ENCODE assay signal across 1 cellular context in the genomic region with DNA sequence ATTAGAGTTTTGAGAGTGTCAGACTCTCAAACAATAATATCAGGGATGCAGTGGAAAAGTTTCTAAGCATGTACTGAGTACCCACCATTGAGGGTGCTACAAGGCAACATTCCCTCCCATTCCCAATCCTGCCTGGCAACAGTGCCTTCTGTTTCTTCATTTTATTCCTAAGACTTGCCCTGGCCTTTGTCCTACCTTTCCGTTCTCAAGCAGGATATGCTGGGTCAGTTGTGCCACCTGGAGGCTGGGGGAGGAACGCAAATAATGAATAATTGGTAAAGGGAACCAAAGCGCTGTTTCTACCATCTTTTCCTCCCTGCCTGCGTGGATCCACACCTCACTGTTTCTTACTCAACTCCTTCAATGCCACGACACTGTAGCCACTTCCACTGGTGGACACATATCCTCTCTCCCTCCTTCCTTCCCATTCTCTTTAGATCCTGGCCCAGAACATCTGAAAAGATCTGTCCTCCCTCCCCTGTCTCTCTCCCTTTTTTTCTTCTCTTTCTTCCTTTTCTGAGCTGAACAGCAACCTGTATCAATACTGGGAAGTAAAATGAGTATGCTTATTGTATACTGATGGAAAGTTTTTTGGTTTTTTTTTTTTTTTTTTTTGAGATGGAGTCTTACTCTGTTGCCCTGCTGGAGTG.
A peak's percentile ranks its signal among the peaks of the same experiment; 100 is the strongest.
TF ChIP-seq lines count a peak whose summit lies in the region.

No MANE protein-coding gene starts in this region.

TF ChIP-seq in HEK293, 187 proteins besides CTCF, POLR2A, EP300 and RAD21 (continued from another document):
- TF ChIP-seq, protein P1, sequence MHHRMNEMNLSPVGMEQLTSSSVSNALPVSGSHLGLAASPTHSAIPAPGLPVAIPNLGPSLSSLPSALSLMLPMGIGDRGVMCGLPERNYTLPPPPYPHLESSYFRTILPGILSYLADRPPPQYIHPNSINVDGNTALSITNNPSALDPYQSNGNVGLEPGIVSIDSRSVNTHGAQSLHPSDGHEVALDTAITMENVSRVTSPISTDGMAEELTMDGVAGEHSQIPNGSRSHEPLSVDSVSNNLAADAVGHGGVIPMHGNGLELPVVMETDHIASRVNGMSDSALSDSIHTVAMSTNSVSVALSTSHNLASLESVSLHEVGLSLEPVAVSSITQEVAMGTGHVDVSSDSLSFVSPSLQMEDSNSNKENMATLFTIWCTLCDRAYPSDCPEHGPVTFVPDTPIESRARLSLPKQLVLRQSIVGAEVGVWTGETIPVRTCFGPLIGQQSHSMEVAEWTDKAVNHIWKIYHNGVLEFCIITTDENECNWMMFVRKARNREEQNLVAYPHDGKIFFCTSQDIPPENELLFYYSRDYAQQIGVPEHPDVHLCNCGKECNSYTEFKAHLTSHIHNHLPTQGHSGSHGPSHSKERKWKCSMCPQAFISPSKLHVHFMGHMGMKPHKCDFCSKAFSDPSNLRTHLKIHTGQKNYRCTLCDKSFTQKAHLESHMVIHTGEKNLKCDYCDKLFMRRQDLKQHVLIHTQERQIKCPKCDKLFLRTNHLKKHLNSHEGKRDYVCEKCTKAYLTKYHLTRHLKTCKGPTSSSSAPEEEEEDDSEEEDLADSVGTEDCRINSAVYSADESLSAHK (tag by site-specific recombination; IDR thresholded peaks at IDR 0.05) = no peak
- TF ChIP-seq ZNF114 (tag by site-specific recombination; IDR thresholded peaks at IDR 0.05) = no peak
- TF ChIP-seq, protein P2, sequence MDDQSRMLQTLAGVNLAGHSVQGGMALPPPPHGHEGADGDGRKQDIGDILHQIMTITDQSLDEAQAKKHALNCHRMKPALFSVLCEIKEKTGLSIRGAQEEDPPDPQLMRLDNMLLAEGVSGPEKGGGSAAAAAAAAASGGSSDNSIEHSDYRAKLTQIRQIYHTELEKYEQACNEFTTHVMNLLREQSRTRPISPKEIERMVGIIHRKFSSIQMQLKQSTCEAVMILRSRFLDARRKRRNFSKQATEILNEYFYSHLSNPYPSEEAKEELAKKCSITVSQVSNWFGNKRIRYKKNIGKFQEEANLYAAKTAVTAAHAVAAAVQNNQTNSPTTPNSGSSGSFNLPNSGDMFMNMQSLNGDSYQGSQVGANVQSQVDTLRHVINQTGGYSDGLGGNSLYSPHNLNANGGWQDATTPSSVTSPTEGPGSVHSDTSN (CRISPR knock-in tag; IDR thresholded peaks at IDR 0.05) = no peak
- TF ChIP-seq ZNF514 (tag by site-specific recombination; IDR thresholded peaks at IDR 0.05) = no peak
- TF ChIP-seq, protein P3, sequence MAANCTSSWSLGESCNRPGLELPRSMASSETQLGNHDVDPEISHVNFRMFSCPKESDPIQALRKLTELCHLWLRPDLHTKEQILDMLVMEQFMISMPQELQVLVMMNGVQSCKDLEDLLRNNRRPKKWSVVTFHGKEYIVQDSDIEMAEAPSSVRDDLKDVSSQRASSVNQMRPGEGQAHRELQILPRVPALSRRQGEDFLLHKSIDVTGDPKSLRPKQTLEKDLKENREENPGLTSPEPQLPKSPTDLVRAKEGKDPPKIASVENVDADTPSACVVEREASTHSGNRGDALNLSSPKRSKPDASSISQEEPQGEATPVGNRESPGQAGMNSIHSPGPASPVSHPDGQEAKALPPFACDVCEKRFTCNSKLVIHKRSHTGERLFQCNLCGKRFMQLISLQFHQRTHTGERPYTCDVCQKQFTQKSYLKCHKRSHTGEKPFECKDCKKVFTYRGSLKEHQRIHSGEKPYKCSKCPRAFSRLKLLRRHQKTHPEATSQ (tag by site-specific recombination; IDR thresholded peaks at IDR 0.05) = no peak
- no peak for TF ChIP-seq ZNF792 (tag by site-specific recombination; IDR thresholded peaks at IDR 0.05)
- TF ChIP-seq, protein P4, sequence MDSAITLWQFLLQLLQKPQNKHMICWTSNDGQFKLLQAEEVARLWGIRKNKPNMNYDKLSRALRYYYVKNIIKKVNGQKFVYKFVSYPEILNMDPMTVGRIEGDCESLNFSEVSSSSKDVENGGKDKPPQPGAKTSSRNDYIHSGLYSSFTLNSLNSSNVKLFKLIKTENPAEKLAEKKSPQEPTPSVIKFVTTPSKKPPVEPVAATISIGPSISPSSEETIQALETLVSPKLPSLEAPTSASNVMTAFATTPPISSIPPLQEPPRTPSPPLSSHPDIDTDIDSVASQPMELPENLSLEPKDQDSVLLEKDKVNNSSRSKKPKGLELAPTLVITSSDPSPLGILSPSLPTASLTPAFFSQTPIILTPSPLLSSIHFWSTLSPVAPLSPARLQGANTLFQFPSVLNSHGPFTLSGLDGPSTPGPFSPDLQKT (IDR thresholded peaks at IDR 0.05; ENCODE audit: borderline replicate concordance, low read depth, low read length) = no peak
- TF ChIP-seq REPIN1 (tag by site-specific recombination; IDR thresholded peaks at IDR 0.05; ENCODE audit: low read depth) = no peak
- TF ChIP-seq, protein P5, sequence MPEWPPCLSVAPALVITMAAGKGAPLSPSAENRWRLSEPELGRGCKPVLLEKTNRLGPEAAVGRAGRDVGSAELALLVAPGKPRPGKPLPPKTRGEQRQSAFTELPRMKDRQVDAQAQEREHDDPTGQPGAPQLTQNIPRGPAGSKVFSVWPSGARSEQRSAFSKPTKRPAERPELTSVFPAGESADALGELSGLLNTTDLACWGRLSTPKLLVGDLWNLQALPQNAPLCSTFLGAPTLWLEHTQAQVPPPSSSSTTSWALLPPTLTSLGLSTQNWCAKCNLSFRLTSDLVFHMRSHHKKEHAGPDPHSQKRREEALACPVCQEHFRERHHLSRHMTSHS (tag by site-specific recombination; IDR thresholded peaks at IDR 0.05) = no peak
- peak; percentile 23; the same call in 1 of the 2 replicates for TF ChIP-seq ZNF654 (tag by site-specific recombination; IDR thresholded peaks at IDR 0.05; ENCODE audit: low read depth)
- no peak for TF ChIP-seq ZNF133 (tag by site-specific recombination; IDR thresholded peaks at IDR 0.05)
- TF ChIP-seq, protein P6, sequence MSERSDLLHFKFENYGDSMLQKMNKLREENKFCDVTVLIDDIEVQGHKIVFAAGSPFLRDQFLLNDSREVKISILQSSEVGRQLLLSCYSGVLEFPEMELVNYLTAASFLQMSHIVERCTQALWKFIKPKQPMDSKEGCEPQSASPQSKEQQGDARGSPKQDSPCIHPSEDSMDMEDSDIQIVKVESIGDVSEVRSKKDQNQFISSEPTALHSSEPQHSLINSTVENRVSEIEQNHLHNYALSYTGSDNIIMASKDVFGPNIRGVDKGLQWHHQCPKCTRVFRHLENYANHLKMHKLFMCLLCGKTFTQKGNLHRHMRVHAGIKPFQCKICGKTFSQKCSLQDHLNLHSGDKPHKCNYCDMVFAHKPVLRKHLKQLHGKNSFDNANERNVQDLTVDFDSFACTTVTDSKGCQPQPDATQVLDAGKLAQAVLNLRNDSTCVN (tag by site-specific recombination; optimal IDR thresholded peaks at IDR 0.05) = no peak
- TF ChIP-seq, protein P7, sequence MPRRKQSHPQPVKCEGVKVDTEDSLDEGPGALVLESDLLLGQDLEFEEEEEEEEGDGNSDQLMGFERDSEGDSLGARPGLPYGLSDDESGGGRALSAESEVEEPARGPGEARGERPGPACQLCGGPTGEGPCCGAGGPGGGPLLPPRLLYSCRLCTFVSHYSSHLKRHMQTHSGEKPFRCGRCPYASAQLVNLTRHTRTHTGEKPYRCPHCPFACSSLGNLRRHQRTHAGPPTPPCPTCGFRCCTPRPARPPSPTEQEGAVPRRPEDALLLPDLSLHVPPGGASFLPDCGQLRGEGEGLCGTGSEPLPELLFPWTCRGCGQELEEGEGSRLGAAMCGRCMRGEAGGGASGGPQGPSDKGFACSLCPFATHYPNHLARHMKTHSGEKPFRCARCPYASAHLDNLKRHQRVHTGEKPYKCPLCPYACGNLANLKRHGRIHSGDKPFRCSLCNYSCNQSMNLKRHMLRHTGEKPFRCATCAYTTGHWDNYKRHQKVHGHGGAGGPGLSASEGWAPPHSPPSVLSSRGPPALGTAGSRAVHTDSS (tag by site-specific recombination; IDR thresholded peaks at IDR 0.05) = no peak
- TF ChIP-seq ZNF600 (tag by site-specific recombination; IDR thresholded peaks at IDR 0.05) = peak; percentile 26; the same call in 1 of the 2 replicates
